In the genomic region with DNA sequence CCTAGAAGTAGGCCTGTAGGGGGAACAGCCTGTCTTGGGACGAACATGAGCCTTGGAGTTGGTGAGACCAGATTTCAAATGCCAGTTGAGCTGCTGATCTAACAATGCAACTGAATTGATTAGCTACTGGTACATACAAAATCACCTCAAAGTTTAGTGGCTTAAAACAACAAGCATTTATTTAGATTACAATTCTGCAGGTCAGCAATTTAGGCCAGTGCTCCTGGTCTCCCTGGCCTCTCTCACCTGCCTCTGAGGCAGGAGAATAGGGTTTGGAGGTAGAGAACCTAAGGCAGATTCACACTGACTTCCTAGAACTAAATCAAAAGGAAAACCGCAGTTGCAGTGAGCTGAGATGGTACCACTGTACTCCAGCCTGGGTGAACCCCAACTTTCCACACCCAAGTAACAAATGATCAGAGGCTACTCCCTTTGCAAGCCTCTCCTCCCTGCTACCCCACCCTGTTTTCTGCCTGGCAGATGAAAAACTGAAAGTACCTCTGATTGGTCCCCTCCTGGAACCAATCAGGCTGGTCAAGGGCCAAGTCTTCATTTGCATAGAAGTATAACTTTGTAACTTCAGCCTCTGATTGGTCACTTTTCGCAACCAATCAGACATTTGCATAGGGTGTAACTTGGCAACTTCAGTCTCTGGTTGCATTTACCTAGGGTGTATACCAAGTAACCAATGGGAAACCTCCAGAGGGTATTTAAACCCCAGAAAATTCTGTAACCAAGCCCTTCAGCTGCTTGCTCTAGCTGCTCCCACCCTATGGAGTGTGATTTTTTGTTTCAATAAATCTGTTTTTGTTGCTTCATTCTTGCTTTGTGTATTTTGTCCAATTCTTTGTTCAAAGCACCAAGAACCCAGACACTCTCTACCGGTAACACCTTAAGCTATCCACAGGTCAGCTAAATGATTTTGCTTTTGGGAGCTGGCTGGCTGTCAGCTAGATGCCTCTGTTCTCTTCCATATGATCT, we compare ENCODE assay signal across 1 cellular context.
TF ChIP-seq lines count a peak whose summit lies in the region.

No MANE protein-coding gene starts in this region.

TF ChIP-seq in GM23338, 12 proteins besides CTCF, POLR2A, EP300 and RAD21:
- TF ChIP-seq, protein P1, sequence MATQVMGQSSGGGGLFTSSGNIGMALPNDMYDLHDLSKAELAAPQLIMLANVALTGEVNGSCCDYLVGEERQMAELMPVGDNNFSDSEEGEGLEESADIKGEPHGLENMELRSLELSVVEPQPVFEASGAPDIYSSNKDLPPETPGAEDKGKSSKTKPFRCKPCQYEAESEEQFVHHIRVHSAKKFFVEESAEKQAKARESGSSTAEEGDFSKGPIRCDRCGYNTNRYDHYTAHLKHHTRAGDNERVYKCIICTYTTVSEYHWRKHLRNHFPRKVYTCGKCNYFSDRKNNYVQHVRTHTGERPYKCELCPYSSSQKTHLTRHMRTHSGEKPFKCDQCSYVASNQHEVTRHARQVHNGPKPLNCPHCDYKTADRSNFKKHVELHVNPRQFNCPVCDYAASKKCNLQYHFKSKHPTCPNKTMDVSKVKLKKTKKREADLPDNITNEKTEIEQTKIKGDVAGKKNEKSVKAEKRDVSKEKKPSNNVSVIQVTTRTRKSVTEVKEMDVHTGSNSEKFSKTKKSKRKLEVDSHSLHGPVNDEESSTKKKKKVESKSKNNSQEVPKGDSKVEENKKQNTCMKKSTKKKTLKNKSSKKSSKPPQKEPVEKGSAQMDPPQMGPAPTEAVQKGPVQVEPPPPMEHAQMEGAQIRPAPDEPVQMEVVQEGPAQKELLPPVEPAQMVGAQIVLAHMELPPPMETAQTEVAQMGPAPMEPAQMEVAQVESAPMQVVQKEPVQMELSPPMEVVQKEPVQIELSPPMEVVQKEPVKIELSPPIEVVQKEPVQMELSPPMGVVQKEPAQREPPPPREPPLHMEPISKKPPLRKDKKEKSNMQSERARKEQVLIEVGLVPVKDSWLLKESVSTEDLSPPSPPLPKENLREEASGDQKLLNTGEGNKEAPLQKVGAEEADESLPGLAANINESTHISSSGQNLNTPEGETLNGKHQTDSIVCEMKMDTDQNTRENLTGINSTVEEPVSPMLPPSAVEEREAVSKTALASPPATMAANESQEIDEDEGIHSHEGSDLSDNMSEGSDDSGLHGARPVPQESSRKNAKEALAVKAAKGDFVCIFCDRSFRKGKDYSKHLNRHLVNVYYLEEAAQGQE (IDR thresholded peaks at IDR 0.05; ENCODE audit: unreplicated experiment): no peak
- no peak for TF ChIP-seq EZH2phosphoT487 (IDR thresholded peaks at IDR 0.05; ENCODE audit: unreplicated experiment)
- no peak for TF ChIP-seq CREB1 (CRISPR knock-in tag; IDR thresholded peaks at IDR 0.05; ENCODE audit: low read depth)
- TF ChIP-seq JUNB (IDR thresholded peaks at IDR 0.05; ENCODE audit: unreplicated experiment): no peak
- no peak for TF ChIP-seq ETS1 (IDR thresholded peaks at IDR 0.05)
- no peak for TF ChIP-seq NANOG (IDR thresholded peaks at IDR 0.05; ENCODE audit: borderline replicate concordance)
- no peak for TF ChIP-seq EZH2 (IDR thresholded peaks at IDR 0.05; ENCODE audit: low read depth, unreplicated experiment)
- no peak for TF ChIP-seq ZNF331 (CRISPR knock-in tag; IDR thresholded peaks at IDR 0.05; ENCODE audit: low read depth)
- TF ChIP-seq ZNF462 (CRISPR knock-in tag; IDR thresholded peaks at IDR 0.05): no peak
- no peak for TF ChIP-seq POLR2AphosphoS5 (IDR thresholded peaks at IDR 0.05; ENCODE audit: low read depth)
- no peak for TF ChIP-seq STAT1 (IDR thresholded peaks at IDR 0.05; ENCODE audit: unreplicated experiment)
- TF ChIP-seq ZNF114 (CRISPR knock-in tag; IDR thresholded peaks at IDR 0.05): no peak
